In the genomic region with DNA sequence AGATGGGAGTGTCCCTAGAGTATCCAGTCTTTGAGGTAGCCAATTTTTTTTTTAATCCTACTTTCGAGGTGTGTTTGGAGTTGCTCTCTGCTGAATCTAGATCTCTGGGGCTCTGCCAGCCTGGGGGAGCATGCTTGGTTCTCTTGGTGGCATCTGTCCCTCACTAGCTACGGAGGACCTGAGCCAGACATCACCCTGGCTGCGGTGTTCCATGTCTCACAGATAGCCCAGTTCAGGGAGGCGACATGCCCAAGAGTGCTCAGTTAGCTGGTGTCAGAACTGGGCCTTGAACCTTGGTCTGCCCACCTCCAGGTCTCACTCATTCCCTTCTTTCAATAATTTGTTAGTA, we compare ENCODE assay signal across 9 cellular contexts. TPM values are rescaled to one million over a fixed set of nuclear protein-coding genes. Genes with fewer than 3 reads are reported as not detected.
DNase-seq lines count a peak whose midpoint lies in the region; ATAC-seq and TF ChIP-seq lines count a peak whose summit lies in the region.
"Had no signal": no experiment of that assay in that cellular context is flagged by ENCODE, and none has a peak within 500 bp of the region (broad histone marks: within the 10 kb centered on the region; RNA-seq: fewer than 3 reads in every experiment).

No MANE protein-coding gene starts in this region.

- peaks cover 21% of the 10 kb centered on the region for H3K4me1 Mint-ChIP-seq in activated naive CD4-positive, alpha-beta T cell treated with anti-CD3 and anti-CD28 coated beads, Interleukin-2, amount 50 U/mL, for 24 hours

- no peak overlapping the region for H3K27ac Mint-ChIP-seq in activated naive CD4-positive, alpha-beta T cell treated with anti-CD3 and anti-CD28 coated beads, Interleukin-2, amount 50 U/mL, for 24 hours
- no peak overlapping the region for H3K27ac Mint-ChIP-seq in activated naive CD4-positive, alpha-beta T cell treated with anti-CD3 and anti-CD28 coated beads, Interleukin-2, amount 50 U/mL, for 72 hours

- no peaks in the 10 kb centered on the region for H3K9me3 Mint-ChIP-seq in activated naive CD4-positive, alpha-beta T cell treated with anti-CD3 and anti-CD28 coated beads, Interleukin-2, amount 50 U/mL, for 24 hours
- H3K9me3 Mint-ChIP-seq in activated naive CD4-positive, alpha-beta T cell treated with anti-CD3 and anti-CD28 coated beads, Interleukin-2, amount 50 U/mL, for 72 hours, result no peaks in the 10 kb centered on the region

- no peak for TF ChIP-seq CTCF in cardiac fibroblast (IDR thresholded peaks at IDR 0.05; ENCODE audit: low read depth, low read length)
- no peak for TF ChIP-seq CTCF in vagina (IDR thresholded peaks at IDR 0.05)

- intact Hi-C loops in vagina (cut with DNase I) (no loop called here), left colon (cut with DNase I, micrococcal nuclease) (no loop called here)

- H3K4me3 Mint-ChIP-seq in activated naive CD4-positive, alpha-beta T cell treated with anti-CD3 and anti-CD28 coated beads, Interleukin-2, amount 50 U/mL, for 24 hours, result peak overlapping the region; percentile 68

- no peak for TF ChIP-seq POLR2A in vagina (IDR thresholded peaks at IDR 0.05)

- no peaks in the 10 kb centered on the region for H3K36me3 Mint-ChIP-seq in activated naive CD4-positive, alpha-beta T cell treated with anti-CD3 and anti-CD28 coated beads, Interleukin-2, amount 50 U/mL, for 24 hours
- no peaks in the 10 kb centered on the region for H3K36me3 Mint-ChIP-seq in activated naive CD4-positive, alpha-beta T cell treated with anti-CD3 and anti-CD28 coated beads, Interleukin-2, amount 50 U/mL, for 72 hours

- no peak for DNase-seq in activated naive CD4-positive, alpha-beta T cell treated with anti-CD3 and anti-CD28 coated beads, Interleukin-2, amount 50 U/mL, for 72 hours (ENCODE audit: low spot score in 2 of 2)
- DNase-seq in cardiac fibroblast (ENCODE audit: low read depth in 2 of 2) (no peak), vagina (ENCODE audit: extremely low spot score in 2 of 2) (no peak), NCI-H2171 (lab: John Stamatoyannopoulos, UW) (no peak), left colon (no peak)
- DNase-seq: DND-41 had no signal

- H3K9me3 ChIP-seq in mesodermal cell (ENCODE audit: control insufficient read depth, low read length) (no peaks in the 10 kb centered on the region), vagina (no peaks in the 10 kb centered on the region)

- H3K27ac ChIP-seq in mesodermal cell (ENCODE audit: low read depth, low read length, severe bottlenecking) (no peak overlapping the region), vagina (peak overlapping the region; percentile 75)

- no peak for ATAC-seq in activated naive CD4-positive, alpha-beta T cell treated with anti-CD3 and anti-CD28 coated beads, Interleukin-2, amount 50 U/mL, for 72 hours
- no peak for ATAC-seq in GM18909 (IDR thresholded peaks at IDR 0.05; ENCODE audit: poor library complexity, unreplicated experiment)
- ATAC-seq in left colon, result no peak

- H3K27me3 ChIP-seq in vagina, result no peaks in the 10 kb centered on the region

- H3K27me3 Mint-ChIP-seq in activated naive CD4-positive, alpha-beta T cell treated with anti-CD3 and anti-CD28 coated beads, Interleukin-2, amount 50 U/mL, for 24 hours, result peaks cover 18% of the 10 kb centered on the region

- WGBS in mesodermal cell (ENCODE audit: insufficient coverage in 2 of 2), 2 experiments, result 85 to 93% methylated on average over 4 of the region's 4 CpGs

- H3K4me1 ChIP-seq in mesodermal cell (ENCODE audit: control insufficient read depth, insufficient read depth, low read length, poor library complexity, severe bottlenecking) (peaks cover 24% of the 10 kb centered on the region), vagina (peaks cover 30% of the 10 kb centered on the region)

- H3K36me3 ChIP-seq in mesodermal cell (ENCODE audit: control insufficient read depth, insufficient read depth, low read length) (peaks cover 2% of the 10 kb centered on the region), vagina (peaks cover 0 to under 1% of the 10 kb centered on the region in 2 donors)

- H3K4me3 ChIP-seq in cardiac fibroblast (replicated peaks in 1 of 2; ENCODE audit: low read depth in 2 of 2, low read length in 2 of 2), result peak overlapping the region; percentile 87 to 95
- H3K4me3 ChIP-seq in mesodermal cell (ENCODE audit: extremely low read depth, insufficient read depth, low read length, poor library complexity, severe bottlenecking), result peak overlapping the region; percentile 41
- H3K4me3 ChIP-seq in vagina, result peak overlapping the region; percentile 50 to 57

RNA-seq across cellular contexts. Expression of a gene that starts 0.5 kb away (rescaled TPM):
- total RNA-seq in activated naive CD4-positive, alpha-beta T cell treated with anti-CD3 and anti-CD28 coated beads, Interleukin-2, amount 50 U/mL, for 72 hours, result under 1 TPM; 0.14 to 0.48 TPM
- 8.6 TPM for polyA plus RNA-seq in mesodermal cell (2013, experiment 1 of 2)
- polyA plus RNA-seq in mesodermal cell (2013, experiment 2 of 2), result 5.9 TPM
- total RNA-seq in vagina, result 26.8 TPM
- 10 to 100 TPM; 29.5 to 52.3 TPM for total RNA-seq in left colon

RNA-seq across cellular contexts. Expression of a gene that starts 18.5 kb away (rescaled TPM):
- total RNA-seq in activated naive CD4-positive, alpha-beta T cell treated with anti-CD3 and anti-CD28 coated beads, Interleukin-2, amount 50 U/mL, for 72 hours, result 100 to 1,000 TPM; 157 to 310 TPM
- polyA plus RNA-seq in mesodermal cell (2013, experiment 1 of 2), result 51.8 TPM
- polyA plus RNA-seq in mesodermal cell (2013, experiment 2 of 2), result 50.5 TPM
- total RNA-seq in vagina (17.9 TPM), left colon (10 to 100 TPM; 17.2 to 32.0 TPM)

Comparison
In these comparisons a context has a peak if more than half of its experiments do, and no peak if none do; other contexts are left out.
1. H3K4me3 ChIP-seq: peak in every context shown above with its lines; median percentile 91 in cardiac fibroblast; 54 in vagina; 41 in mesodermal cell.
2. RNA of a gene that starts 0.5 kb away (total RNA-seq): 29.5 to 52.3 TPM in left colon and 26.8 TPM in vagina (single experiment); 0.14 to 0.48 TPM in activated naive CD4-positive, alpha-beta T cell treated with anti-CD3 and anti-CD28 coated beads, Interleukin-2, amount 50 U/mL, for 72 hours; every median in the first group is over 10 times any median in the second.